In the genomic region with DNA sequence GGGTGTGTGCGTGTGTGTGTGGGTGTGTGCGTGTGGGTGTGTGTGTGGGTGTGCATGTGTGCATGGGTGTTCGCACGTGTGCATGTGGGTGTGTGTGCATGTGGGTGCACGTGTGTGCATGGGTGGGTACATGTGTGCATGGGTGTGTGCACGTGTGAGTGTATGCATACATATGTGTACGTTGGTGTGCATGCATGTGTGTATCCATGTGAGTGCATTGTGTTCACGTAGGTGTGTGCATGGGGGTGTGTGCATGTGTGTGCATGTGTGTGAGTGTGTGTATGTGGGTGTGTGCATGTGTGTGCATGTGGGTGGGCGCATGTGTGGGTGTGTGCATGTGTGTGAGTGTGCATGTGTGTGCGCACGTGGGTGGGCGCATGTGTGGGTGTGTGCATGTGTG, we compare ENCODE assay signal across 1 cellular context.
TF ChIP-seq lines count a peak whose summit lies in the region.

No MANE protein-coding gene starts in this region.

TF ChIP-seq in GM12878, 131 proteins besides CTCF, POLR2A, EP300 and RAD21:
- TF ChIP-seq NR2C2 (IDR thresholded peaks at IDR 0.05; ENCODE audit: borderline replicate concordance, control insufficient read depth, insufficient read length, low read depth) (peak; percentile 30), ZSCAN29 (IDR thresholded peaks at IDR 0.05) (no peak)
- TF ChIP-seq, protein P1, sequence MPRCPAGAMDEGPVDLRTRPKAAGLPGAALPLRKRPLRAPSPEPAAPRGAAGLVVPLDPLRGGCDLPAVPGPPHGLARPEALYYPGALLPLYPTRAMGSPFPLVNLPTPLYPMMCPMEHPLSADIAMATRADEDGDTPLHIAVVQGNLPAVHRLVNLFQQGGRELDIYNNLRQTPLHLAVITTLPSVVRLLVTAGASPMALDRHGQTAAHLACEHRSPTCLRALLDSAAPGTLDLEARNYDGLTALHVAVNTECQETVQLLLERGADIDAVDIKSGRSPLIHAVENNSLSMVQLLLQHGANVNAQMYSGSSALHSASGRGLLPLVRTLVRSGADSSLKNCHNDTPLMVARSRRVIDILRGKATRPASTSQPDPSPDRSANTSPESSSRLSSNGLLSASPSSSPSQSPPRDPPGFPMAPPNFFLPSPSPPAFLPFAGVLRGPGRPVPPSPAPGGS (IDR thresholded peaks at IDR 0.05; ENCODE audit: borderline replicate concordance, insufficient read depth, low read depth, low read length, poor library complexity, severe bottlenecking): peak; percentile 64
